In genomic region chr21:37155216-37155615, GRCh38 we compare ENCODE assay signal across 17 cellular contexts.
DNase-seq lines count a peak whose midpoint lies in the region; ATAC-seq and TF ChIP-seq lines count a peak whose summit lies in the region.
"Had no signal": no experiment of that assay in that cellular context is flagged by ENCODE, and none has a peak within 500 bp of the region (broad histone marks: within the 10 kb centered on the region; RNA-seq: fewer than 3 reads in every experiment).

No MANE protein-coding gene starts in this region.

- H3K9me3 Mint-ChIP-seq in endodermal cell: no peaks in the 10 kb centered on the region

- H3K9ac ChIP-seq in endodermal cell (ENCODE audit: extremely low read depth, low read length, poor library complexity, severe bottlenecking): no peak overlapping the region

- no peaks in the 10 kb centered on the region for H3K79me2 ChIP-seq in osteoblast (ENCODE audit: insufficient read depth, low read length)

- H3K27ac Mint-ChIP-seq in endodermal cell: no peak overlapping the region
- H3K27ac Mint-ChIP-seq: activated CD4-positive, alpha-beta T cell treated with anti-CD3 and anti-CD28 coated beads for 36 hours had no signal

- H3K36me3 ChIP-seq in Panc1 (ENCODE audit: control insufficient read depth, insufficient read depth, low read length) (peaks cover 8% of the 10 kb centered on the region), endodermal cell (ENCODE audit: control insufficient read depth, insufficient read depth, low read length) (peaks cover 98% of the 10 kb centered on the region), osteoblast (ENCODE audit: insufficient read depth, low read length) (peaks cover 77% of the 10 kb centered on the region)

- CTCF ChIA-PET in Panc1 (lab: Charles Lee): no interaction called here
- CTCF ChIA-PET in RWPE1 (lab: Yijun Ruan, JAX): no interaction called here

- H3K4me2 ChIP-seq in osteoblast (ENCODE audit: insufficient read depth, low read length): no peak overlapping the region

- TF ChIP-seq CTCF in Panc1 (IDR thresholded peaks at IDR 0.05) (peak; percentile 6; the same call in 1 of the 2 replicates), endodermal cell (conservative IDR thresholded peaks at IDR 0.05) (peak; percentile 50), osteoblast (IDR thresholded peaks at IDR 0.05; ENCODE audit: extremely low read depth, low read depth, low read length) (peak; percentile 9), RWPE1 (conservative IDR thresholded peaks at IDR 0.05; ENCODE audit: low read depth) (no peak)

- H3K36me3 Mint-ChIP-seq in endodermal cell (ENCODE audit: low read depth): peaks cover 75% of the 10 kb centered on the region

- intact Hi-C loops in Panc1 (cut with micrococcal nuclease; ENCODE audit: unreplicated experiment): no loop called here

- DNase-seq in GM04503 (ENCODE audit: low read depth) (peak; percentile 39), Panc1 (ENCODE audit: low read depth, low spot score) (no peak), endodermal cell (no peak), osteoblast (ENCODE audit: insufficient read length, low spot score, missing footprints) (no peak), RWPE1 (ENCODE audit: low spot score) (no peak), germinal center (ENCODE audit: low spot score) (no peak)
- DNase-seq: activated CD4-positive, alpha-beta T cell treated with anti-CD3 and anti-CD28 coated beads for 36 hours; gastrocnemius medialis; NCI-H1694; NCI-H69; SHP77 treated with DMSO at 0.1 percent for 48 hours; spleen; stomach; transverse colon had no signal

- H3K27me3 ChIP-seq in Panc1 (ENCODE audit: control insufficient read depth, insufficient read depth, low read length): no peaks in the 10 kb centered on the region
- H3K27me3 ChIP-seq in endodermal cell (ENCODE audit: control insufficient read depth, insufficient read depth, low read length, poor library complexity, severe bottlenecking): no peaks in the 10 kb centered on the region
- no peaks in the 10 kb centered on the region for H3K27me3 ChIP-seq in osteoblast (ENCODE audit: insufficient read depth, low read length)
- H3K27me3 ChIP-seq: gastrocnemius medialis, spleen, stomach, transverse colon had no signal

- ATAC-seq in Panc1: no peak
- no peak for ATAC-seq in GM18511 (IDR thresholded peaks at IDR 0.05; ENCODE audit: unreplicated experiment)
- no peak for ATAC-seq in GM18907 (IDR thresholded peaks at IDR 0.05; ENCODE audit: unreplicated experiment)
- ATAC-seq: activated CD4-positive, alpha-beta T cell treated with anti-CD3 and anti-CD28 coated beads for 36 hours; gastrocnemius medialis; K562 had no signal

- peaks cover 9% of the 10 kb centered on the region for H3K4me1 Mint-ChIP-seq in endodermal cell

- POLR2A ChIA-PET in Panc1 (lab: Charles Lee): no interaction called here
- POLR2A ChIA-PET in RWPE1 (lab: Yijun Ruan, JAX; ENCODE audit: low non-redundant PET): no interaction called here

- H4K20me1 ChIP-seq in osteoblast (ENCODE audit: insufficient read depth, low read length): peaks cover 3% of the 10 kb centered on the region

- H3K4me3 Mint-ChIP-seq in endodermal cell: no peak overlapping the region
- H3K4me3 Mint-ChIP-seq: activated CD4-positive, alpha-beta T cell treated with anti-CD3 and anti-CD28 coated beads for 36 hours had no signal

- no peak overlapping the region for H2AFZ ChIP-seq in osteoblast (ENCODE audit: low read length)

- in situ Hi-C loops in Panc1 (cut with HindIII; ENCODE audit: low pct_unique_long_range_greater_than_20kb, low sequenced_read_pairs): no loop called here

- BruUV-seq in Panc1 (replicated peaks; lab: Mats Ljungman, UMichigan): no TSS peak

- no peak overlapping the region for H3K27ac ChIP-seq in Panc1 (ENCODE audit: low read length)
- no peak overlapping the region for H3K27ac ChIP-seq in endodermal cell (ENCODE audit: low read depth, low read length)
- H3K27ac ChIP-seq in osteoblast (ENCODE audit: low read depth, low read length): peak overlapping the region; percentile 47
- no peak overlapping the region for H3K27ac ChIP-seq in RWPE1
- H3K27ac ChIP-seq: spleen had no signal

- H3K9me3 ChIP-seq in Panc1 (ENCODE audit: control insufficient read depth, insufficient read depth, low read depth, low read length) (no peaks in the 10 kb centered on the region), endodermal cell (ENCODE audit: control insufficient read depth, low read length) (no peaks in the 10 kb centered on the region), osteoblast (ENCODE audit: low read depth, low read length) (no peaks in the 10 kb centered on the region)
- H3K9me3 ChIP-seq: gastrocnemius medialis, spleen, stomach, transverse colon had no signal

- H3K4me3 ChIP-seq in Panc1 (ENCODE audit: low read depth in 2 of 2, low read length in 2 of 2) (no peak overlapping the region), endodermal cell (ENCODE audit: low read length) (no peak overlapping the region), osteoblast (ENCODE audit: insufficient read depth, low read length) (no peak overlapping the region)
- H3K4me3 ChIP-seq: gastrocnemius medialis, K562, spleen, stomach, transverse colon had no signal

- no peaks in the 10 kb centered on the region for H3K4me1 ChIP-seq in Panc1 (ENCODE audit: control insufficient read depth, insufficient read depth, low read length)
- H3K4me1 ChIP-seq in endodermal cell (ENCODE audit: control insufficient read depth, insufficient read depth, low read length): no peaks in the 10 kb centered on the region
- H3K4me1 ChIP-seq in osteoblast (ENCODE audit: insufficient read depth, low read length): peaks cover 18% of the 10 kb centered on the region
- H3K4me1 ChIP-seq: spleen had no signal

- no peaks in the 10 kb centered on the region for H3K27me3 Mint-ChIP-seq in endodermal cell (ENCODE audit: insufficient read depth)
- H3K27me3 Mint-ChIP-seq: activated CD4-positive, alpha-beta T cell treated with anti-CD3 and anti-CD28 coated beads for 36 hours had no signal

- 92% methylated on average over 2 of the region's 2 CpGs; no CpG with 5 or more reads in 1 of the 2 experiments for WGBS in endodermal cell (ENCODE audit: insufficient coverage in 1 of 2, insufficient read length in 1 of 2), 2 experiments
